Comparison of ENCODE assay signal across 8 cellular contexts in the genomic region with DNA sequence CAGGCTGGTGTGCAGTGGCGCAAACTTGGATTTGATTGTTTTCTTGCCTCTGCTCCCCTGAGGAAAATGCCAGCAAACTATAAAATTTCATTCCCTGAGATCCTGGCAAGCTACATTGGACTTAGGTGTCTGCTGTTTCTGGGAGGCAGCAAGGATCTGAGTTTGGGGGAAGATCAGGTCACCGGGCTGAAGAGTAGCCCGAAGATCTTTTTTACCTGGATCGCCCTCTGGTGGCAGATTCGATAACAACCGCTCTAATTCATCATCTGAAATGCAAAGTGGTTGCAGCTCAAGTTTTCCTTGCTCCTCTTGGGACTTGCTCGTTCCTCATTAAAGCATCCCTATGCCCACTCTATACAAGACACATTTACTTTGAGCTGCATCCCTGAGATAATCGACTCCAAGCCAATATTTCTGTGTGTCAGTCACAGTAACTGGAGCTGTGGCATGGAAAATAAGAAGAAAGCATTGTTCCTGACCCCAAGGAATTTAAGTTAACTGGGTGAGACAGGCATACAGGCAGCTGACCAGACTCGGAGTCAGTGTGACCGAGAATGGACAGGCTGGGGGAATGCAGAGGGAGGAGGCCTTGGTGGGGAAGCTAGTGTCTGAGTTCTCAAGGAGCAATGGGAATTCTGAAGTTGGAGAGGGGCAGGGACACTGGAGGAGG.
DNase-seq lines count a peak whose midpoint lies in the region; ATAC-seq and TF ChIP-seq lines count a peak whose summit lies in the region.

No MANE protein-coding gene starts in this region.

- no peak for ATAC-seq in HG03135 (IDR thresholded peaks at IDR 0.05; ENCODE audit: unreplicated experiment)

- H3K4me3 ChIP-seq in astrocyte of the spinal cord (ENCODE audit: low read depth, low read length): no peak overlapping the region

- peak; percentile 71 for TF ChIP-seq CTCF in astrocyte of the spinal cord (IDR thresholded peaks at IDR 0.05; ENCODE audit: low read depth, low read length)

- DNase-seq in DMS 273 (lab: John Stamatoyannopoulos, UW; ENCODE audit: unreplicated experiment) (peak; percentile 80), DMS 273 treated with DMSO at 0.1 percent for 48 hours (lab: John Stamatoyannopoulos, UW) (no peak), Kasumi-1 (lab: John Stamatoyannopoulos, UW) (peak; percentile 43 to 67), SW480 (ENCODE audit: low spot score) (peak; percentile 53), astrocyte of the spinal cord (ENCODE audit: low read depth, low spot score) (peak; percentile 29), inferior parietal cortex (ENCODE audit: extremely low spot score) (peak; percentile 80)
- peak; percentile 14 for DNase-seq in stimulated activated CD4-positive, alpha-beta T cell treated with anti-CD3 and anti-CD28 coated beads, Interleukin-2, amount 100 ng/mL, for 4 hours (ENCODE audit: low read depth)

- in situ Hi-C loops in astrocyte of the spinal cord (cut with HindIII; ENCODE audit: low sequenced_read_pairs): no loop called here
